24 cellular contexts compared by ENCODE assay signal in genomic region chr12:12499909-12500604, GRCh38.
DNase-seq lines count a peak whose midpoint lies in the region; ATAC-seq, FAIRE-seq and TF ChIP-seq lines count a peak whose summit lies in the region.
"Had no signal": no experiment of that assay in that cellular context is flagged by ENCODE, and none has a peak within 500 bp of the region (broad histone marks: within the 10 kb centered on the region; RNA-seq: fewer than 3 reads in every experiment).

No MANE protein-coding gene starts in this region.

- no peaks in the 10 kb centered on the region for H3K9me2 ChIP-seq in GM23338 (ENCODE audit: insufficient read depth)

- peaks cover 14% of the 10 kb centered on the region; the same call in 1 of the 2 replicates for H4K20me1 ChIP-seq in GM23338 (replicated peaks; ENCODE audit: insufficient read depth)

- H3K27me3 ChIP-seq in GM23338 (ENCODE audit: insufficient read depth) (no peaks in the 10 kb centered on the region), right lobe of liver (no peaks in the 10 kb centered on the region), transverse colon (no peaks in the 10 kb centered on the region)
- H3K27me3 ChIP-seq: tibial nerve had no signal

- no peaks in the 10 kb centered on the region for H3K9me3 Mint-ChIP-seq in T-helper 1 cell treated with Interleukin-12 subunit alpha and Interleukin-12 subunit beta and Interleukin-4 antibody, amounts not matched to agents 30 μg/mL and 1 μg/mL, for 36 hours
- H3K9me3 Mint-ChIP-seq in GM23338 = no peaks in the 10 kb centered on the region
- H3K9me3 Mint-ChIP-seq in activated naive CD8-positive, alpha-beta T cell treated with anti-CD3 and anti-CD28 coated beads, Interleukin-2, amount 50 U/mL, for 24 hours = no peaks in the 10 kb centered on the region
- H3K9me3 Mint-ChIP-seq: brain; stimulated activated naive CD8-positive, alpha-beta T cell treated with anti-CD3 and anti-CD28 coated beads, Interleukin-15, Interleukin-2, amounts not matched to agents 100 ng/mL and 50 ng/mL, for 24 hours; T-helper 2 cell treated with Interferon-gamma antibody and Interleukin-4, amounts not matched to agents 5 μg/mL and 100 μg/mL, for 36 hours had no signal

- H3K79me2 ChIP-seq in GM23338 (replicated peaks; ENCODE audit: insufficient read depth) = peaks cover 75% of the 10 kb centered on the region

- TF ChIP-seq POLR2A in right lobe of liver (IDR thresholded peaks at IDR 0.05) (no peak), transverse colon (IDR thresholded peaks at IDR 0.05) (no peak), H54 (IDR thresholded peaks at IDR 0.05; ENCODE audit: low read depth, low read length) (no peak)

- no peak overlapping the region for H3K4me3 ChIP-seq in GM23338
- no peak overlapping the region for H3K4me3 ChIP-seq in right lobe of liver
- H3K4me3 ChIP-seq in transverse colon = no peak overlapping the region
- H3K4me3 ChIP-seq: tibial nerve had no signal

- H3K27me3 Mint-ChIP-seq in T-helper 1 cell treated with Interleukin-12 subunit alpha and Interleukin-12 subunit beta and Interleukin-4 antibody, amounts not matched to agents 30 μg/mL and 1 μg/mL, for 36 hours (ENCODE audit: low read depth) = no peaks in the 10 kb centered on the region
- H3K27me3 Mint-ChIP-seq in GM23338 (ENCODE audit: insufficient read depth, low read depth, poor library complexity) = peaks cover 6% of the 10 kb centered on the region
- H3K27me3 Mint-ChIP-seq in activated naive CD8-positive, alpha-beta T cell treated with anti-CD3 and anti-CD28 coated beads, Interleukin-2, amount 50 U/mL, for 24 hours = no peaks in the 10 kb centered on the region
- H3K27me3 Mint-ChIP-seq: brain; stimulated activated naive CD8-positive, alpha-beta T cell treated with anti-CD3 and anti-CD28 coated beads, Interleukin-15, Interleukin-2, amounts not matched to agents 100 ng/mL and 50 ng/mL, for 24 hours had no signal

- intact Hi-C loops in right lobe of liver (cut with DNase I) (no loop called here), transverse colon (cut with DNase I; ENCODE audit: low total_unique reads) (no loop called here)

- H2AFZ ChIP-seq in GM23338 = no peak overlapping the region

- FAIRE-seq in H54 (lab: Jason Lieb, UNC) = no peak

- peaks cover 22% of the 10 kb centered on the region for H3K36me3 Mint-ChIP-seq in T-helper 1 cell treated with Interleukin-12 subunit alpha and Interleukin-12 subunit beta and Interleukin-4 antibody, amounts not matched to agents 30 μg/mL and 1 μg/mL, for 36 hours (ENCODE audit: low read depth)
- peaks cover 13% of the 10 kb centered on the region; the same call in 2 of the 3 replicates for H3K36me3 Mint-ChIP-seq in GM23338 (ENCODE audit: low read depth)
- peaks cover 36% of the 10 kb centered on the region for H3K36me3 Mint-ChIP-seq in activated naive CD8-positive, alpha-beta T cell treated with anti-CD3 and anti-CD28 coated beads, Interleukin-2, amount 50 U/mL, for 24 hours (ENCODE audit: low read depth)

- TF ChIP-seq EP300 in transverse colon (IDR thresholded peaks at IDR 0.05; ENCODE audit: low read depth) = no peak

- no peak for TF ChIP-seq CTCF in GM23338 (conservative IDR thresholded peaks at IDR 0.05; ENCODE audit: low read depth in 2 of 2)
- no peak for TF ChIP-seq CTCF in right lobe of liver (IDR thresholded peaks at IDR 0.05)
- TF ChIP-seq CTCF in transverse colon (IDR thresholded peaks at IDR 0.05) = no peak

- DNase-seq in T-helper 1 cell (no peak), GM23338 (ENCODE audit: low spot score) (peak; percentile 21), right lobe of liver (no peak), transverse colon (no peak), H54 (ENCODE audit: insufficient read length, low spot score) (no peak), DMS 273 (lab: John Stamatoyannopoulos, UW; ENCODE audit: unreplicated experiment) (no peak)
- DNase-seq in activated naive CD8-positive, alpha-beta T cell treated with anti-CD3 and anti-CD28 coated beads, Interleukin-2, amount 50 U/mL, for 24 hours = no peak
- DNase-seq: activated CD4-positive, alpha-beta T cell treated with anti-CD3 and anti-CD28 coated beads, Interleukin-2, amount 50 U/mL, for 48 hours; activated naive CD4-positive, alpha-beta T cell treated with anti-CD3 and anti-CD28 coated beads, Interleukin-2, amount 50 U/mL, for 16 hours; AML-193; Calu3; H7; mesenchymal stem cell; MM.1S; NCI-H1436 treated with DMSO at 0.1 percent for 48 hours; NCI-H69; retina; stimulated activated CD4-positive, alpha-beta T cell treated with anti-CD3 and anti-CD28 coated beads, Interleukin-4, amount 100 ng/mL, for 24 hours had no signal

- no peak overlapping the region for H3K4me2 ChIP-seq in GM23338

- H3F3A ChIP-seq in GM23338 (replicated peaks; ENCODE audit: low read depth) = no peaks in the 10 kb centered on the region

- WGBS in right lobe of liver (ENCODE audit: insufficient coverage, low coverage, low lambda C conversion rate, missing lambda C conversion rate) = 78% methylated on average over 3 of the region's 5 CpGs
- WGBS in transverse colon (ENCODE audit: low coverage in 1 of 2), 2 donors = 90 to 95% methylated on average over 5 of the region's 5 CpGs

- peak overlapping the region; percentile 46 for H3K27ac Mint-ChIP-seq in T-helper 1 cell treated with Interleukin-12 subunit alpha and Interleukin-12 subunit beta and Interleukin-4 antibody, amounts not matched to agents 30 μg/mL and 1 μg/mL, for 36 hours
- peak overlapping the region; percentile 31; the same call in 1 of the 2 replicates for H3K27ac Mint-ChIP-seq in GM23338
- H3K27ac Mint-ChIP-seq in activated naive CD8-positive, alpha-beta T cell treated with anti-CD3 and anti-CD28 coated beads, Interleukin-2, amount 50 U/mL, for 24 hours = peak overlapping the region; percentile 46
- H3K27ac Mint-ChIP-seq: T-helper 2 cell treated with Interferon-gamma antibody and Interleukin-4, amounts not matched to agents 5 μg/mL and 100 μg/mL, for 36 hours had no signal

- in situ Hi-C loops in transverse colon (cut with MboI; ENCODE audit: low pct_ligation_motif_present in 1 of 4, low pct_unique_long_range_greater_than_20kb in 1 of 4, low sequenced_read_pairs in 3 of 4) = loop anchor here in 1 of 4 donors (10.0 kb wide), 1 partner anchor 145 kb away; no protein-coding TSS in a partner anchor

- ATAC-seq in GM23338 (peak; percentile 43), right lobe of liver (peak; percentile 33 to 70 (median 48))
- ATAC-seq in activated naive CD8-positive, alpha-beta T cell treated with anti-CD3 and anti-CD28 coated beads, Interleukin-2, amount 50 U/mL, for 24 hours = no peak

- no peak overlapping the region for H3K4me3 Mint-ChIP-seq in T-helper 1 cell treated with Interleukin-12 subunit alpha and Interleukin-12 subunit beta and Interleukin-4 antibody, amounts not matched to agents 30 μg/mL and 1 μg/mL, for 36 hours
- no peak overlapping the region for H3K4me3 Mint-ChIP-seq in GM23338
- H3K4me3 Mint-ChIP-seq in activated naive CD8-positive, alpha-beta T cell treated with anti-CD3 and anti-CD28 coated beads, Interleukin-2, amount 50 U/mL, for 24 hours = no peak overlapping the region
- H3K4me3 Mint-ChIP-seq: brain; stimulated activated naive CD8-positive, alpha-beta T cell treated with anti-CD3 and anti-CD28 coated beads, Interleukin-15, Interleukin-2, amounts not matched to agents 100 ng/mL and 50 ng/mL, for 24 hours; T-helper 2 cell treated with Interferon-gamma antibody and Interleukin-4, amounts not matched to agents 5 μg/mL and 100 μg/mL, for 36 hours had no signal

- H3K4me1 ChIP-seq in GM23338 (ENCODE audit: insufficient read depth) (peaks cover 33% of the 10 kb centered on the region), right lobe of liver (peaks cover 0 to 25% (median 6%) of the 10 kb centered on the region in 4 donors), transverse colon (peaks cover 0 to 4% (median 1%) of the 10 kb centered on the region in 4 donors)

- H3K9me3 ChIP-seq in right lobe of liver = no peaks in the 10 kb centered on the region
- H3K9me3 ChIP-seq in transverse colon = no peaks in the 10 kb centered on the region
- H3K9me3 ChIP-seq: tibial nerve had no signal

- H3K27ac ChIP-seq in GM23338 (ENCODE audit: low read depth) = peak overlapping the region; percentile 20; the same call in 1 of the 2 replicates
- H3K27ac ChIP-seq in right lobe of liver = peak overlapping the region in 2 of 3 donors; percentile 5 to 98
- no peak overlapping the region for H3K27ac ChIP-seq in transverse colon
- H3K27ac ChIP-seq: tibial nerve, VCaP had no signal

- H3K36me3 ChIP-seq in GM23338 (ENCODE audit: insufficient read depth) (peaks cover 4% of the 10 kb centered on the region; the same call in 1 of the 2 replicates), right lobe of liver (peaks cover 0 to 9% (median 0%) of the 10 kb centered on the region in 4 donors), transverse colon (peaks cover 0 to 12% (median 0%) of the 10 kb centered on the region in 4 donors)

- peaks cover 37% of the 10 kb centered on the region for H3K4me1 Mint-ChIP-seq in T-helper 1 cell treated with Interleukin-12 subunit alpha and Interleukin-12 subunit beta and Interleukin-4 antibody, amounts not matched to agents 30 μg/mL and 1 μg/mL, for 36 hours (ENCODE audit: low read depth)
- peaks cover 36% of the 10 kb centered on the region for H3K4me1 Mint-ChIP-seq in GM23338
- H3K4me1 Mint-ChIP-seq in activated naive CD8-positive, alpha-beta T cell treated with anti-CD3 and anti-CD28 coated beads, Interleukin-2, amount 50 U/mL, for 24 hours = peaks cover 60% of the 10 kb centered on the region

TF ChIP-seq in GM23338, 12 proteins besides CTCF, POLR2A, EP300 and RAD21:
- TF ChIP-seq ZNF114 (CRISPR knock-in tag; IDR thresholded peaks at IDR 0.05) = no peak
TF ChIP-seq in GM23338: peak in this region for 0.

Comparison
In these comparisons a context has a peak if more than half of its experiments do, and no peak if none do; other contexts are left out.
1. H3K27ac ChIP-seq: peak in GM23338 (single experiment) and right lobe of liver (2 of 3); none in transverse colon (0 of 4).
2. Peak in every context shown above with its lines, with median percentiles within 50 percentile points of each other: H3K27ac Mint-ChIP-seq.